In genomic region chr1:197268012-197268411, GRCh38 we compare ENCODE assay signal across 2 cellular contexts.
A peak's percentile ranks its signal among the peaks of the same experiment; 100 is the strongest.
TF ChIP-seq lines count a peak whose summit lies in the region.

Gene CRB1, plus strand, starts transcription at chr1:197268252. Its CDS starts 161 bp downstream, at chr1:197268413.

TF ChIP-seq in HepG2, 621 proteins besides CTCF, POLR2A, EP300 and RAD21 (continued from another document):
- TF ChIP-seq PRDM15 (CRISPR knock-in tag; IDR thresholded peaks at IDR 0.05) = peak; percentile 88
TF ChIP-seq in HepG2: peak in this region for 1.

TF ChIP-seq in SK-N-SH, 30 proteins besides CTCF, POLR2A, EP300 and RAD21:
- no peak for TF ChIP-seq PBX3 (IDR thresholded peaks at IDR 0.05)
- TF ChIP-seq RFX5 (IDR thresholded peaks at IDR 0.05; ENCODE audit: low read length) = no peak
- TF ChIP-seq REST (IDR thresholded peaks at IDR 0.05; ENCODE audit: low read depth, low read length) = no peak
- no peak for TF ChIP-seq USF2 (IDR thresholded peaks at IDR 0.05; ENCODE audit: borderline replicate concordance, low read depth, low read length)
